8 cellular contexts compared by ENCODE assay signal in the genomic region with DNA sequence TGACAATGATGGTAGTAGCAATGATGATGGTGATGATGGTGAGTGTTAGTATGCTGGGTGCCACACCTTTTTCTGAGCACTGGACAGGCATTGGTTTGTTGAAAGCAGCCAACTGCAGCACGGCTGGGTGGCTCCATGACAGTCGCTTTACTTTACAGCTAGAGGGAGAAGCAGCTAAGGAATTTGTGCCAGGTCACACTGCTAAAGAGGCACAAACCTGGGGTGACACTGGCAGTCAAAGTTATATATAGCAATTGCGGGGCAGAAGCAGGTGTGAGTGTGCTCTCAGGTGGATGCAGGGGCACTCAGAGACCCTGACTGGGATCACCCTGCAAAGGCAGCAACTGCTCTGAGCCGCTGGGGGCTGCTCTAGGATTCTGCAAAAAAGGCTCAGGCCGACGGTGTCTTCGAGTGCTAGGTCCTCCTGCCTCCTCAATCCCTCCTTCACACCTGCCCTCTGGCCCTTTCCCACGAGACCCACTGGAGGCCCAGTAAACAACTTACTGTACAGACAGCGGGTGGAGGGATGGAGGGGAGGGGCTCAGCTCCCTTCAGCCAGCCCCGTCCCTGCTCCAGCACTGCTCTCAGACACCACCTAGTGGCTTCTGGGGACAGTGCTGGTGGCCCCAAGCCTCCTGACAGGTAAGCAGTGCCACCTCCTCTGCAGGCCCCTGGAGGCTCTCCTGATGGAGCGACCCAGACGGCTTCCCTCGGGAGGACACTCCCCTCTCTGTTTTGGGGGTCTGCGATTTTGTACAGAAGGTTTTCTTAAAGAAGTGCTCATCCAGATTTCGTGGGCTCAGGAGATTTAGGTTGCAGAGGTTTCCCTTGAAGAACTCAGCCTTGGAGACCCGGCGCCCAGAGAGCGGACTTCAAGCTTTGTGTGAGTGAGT. TPM values are rescaled to one million over a fixed set of nuclear protein-coding genes. Genes with fewer than 3 reads are reported as not detected.
DNase-seq lines count a peak whose midpoint lies in the region; ATAC-seq and TF ChIP-seq lines count a peak whose summit lies in the region.

No MANE protein-coding gene starts in this region.

- ATAC-seq in Right ventricle myocardium inferior, result peak; percentile 76
- ATAC-seq in HG03342 (IDR thresholded peaks at IDR 0.05; ENCODE audit: unreplicated experiment), result peak; percentile 53
- ATAC-seq in lower lobe of right lung, result peak; percentile 76 to 83

- no peaks in the 10 kb centered on the region for H3K36me3 ChIP-seq in lower lobe of right lung

- H3K4me3 ChIP-seq in choroid plexus epithelial cell (ENCODE audit: low read depth, low read length) (no peak overlapping the region), lower lobe of right lung (no peak overlapping the region)

- TF ChIP-seq CTCF in choroid plexus epithelial cell (conservative IDR thresholded peaks at IDR 0.05; ENCODE audit: low read depth, low read length) (peak; percentile 93), lower lobe of right lung (IDR thresholded peaks at IDR 0.05) (peak; percentile 90)

- H3K27me3 ChIP-seq in lower lobe of right lung (ENCODE audit: low read depth), result no peaks in the 10 kb centered on the region

- intact Hi-C loops in Right ventricle myocardium inferior (cut with DNase I) (loop anchor here (1.0 to 10.0 kb wide), 4 partner anchors 80 to 412 kb away; a partner anchor contains a TSS), cardiac septum (cut with DNase I) (loop anchor here (1.0 to 10.0 kb wide), 2 partner anchors 80 to 358 kb away; a partner anchor contains a TSS), lower lobe of right lung (cut with DNase I) (loop anchor here (10.0 kb wide), 1 partner anchor 78 kb away; a partner anchor contains a TSS)

- peaks cover 41% of the 10 kb centered on the region for H3K4me1 ChIP-seq in lower lobe of right lung

- H3K27ac ChIP-seq in lower lobe of right lung, result no peak overlapping the region

- DNase-seq in Right ventricle myocardium inferior (ENCODE audit: missing footprints) (no peak), cardiac septum (ENCODE audit: low spot score) (no peak), NCI-H526 treated with DMSO at 0.1 percent for 48 hours (lab: John Stamatoyannopoulos, UW) (peak; percentile 66), choroid plexus epithelial cell (ENCODE audit: low read depth) (peak; percentile 85), lower lobe of right lung (peak; percentile 83)
- DNase-seq in activated CD4-positive, alpha-beta T cell treated with anti-CD3 and anti-CD28 coated beads for 48 hours, result peak; percentile 87
- peak; percentile 51 to 61 for DNase-seq in stimulated activated CD8-positive, alpha-beta memory T cell treated with anti-CD3 and anti-CD28 coated beads, Interleukin-15, amount 100 ng/mL, for 4 hours (ENCODE audit: low read depth in 2 of 2)

- H3K9me3 ChIP-seq in lower lobe of right lung, result no peaks in the 10 kb centered on the region

RNA-seq across cellular contexts. Expression of a gene that starts 4.4 kb away (rescaled TPM):
- total RNA-seq in Right ventricle myocardium inferior (782 TPM), cardiac septum (466 TPM), lower lobe of right lung (1,104 TPM)

RNA-seq across cellular contexts. Expression of a gene that starts 15.4 kb away (rescaled TPM):
- total RNA-seq in Right ventricle myocardium inferior (89.3 TPM), cardiac septum (101 TPM), lower lobe of right lung (282 TPM)

RNA-seq across cellular contexts. Expression of a gene that starts 24.5 kb away (rescaled TPM):
- total RNA-seq in Right ventricle myocardium inferior (18.1 TPM), cardiac septum (10.7 TPM), lower lobe of right lung (4.5 TPM)

RNA-seq across cellular contexts. Expression of a gene that starts 44.8 kb away (rescaled TPM):
- total RNA-seq in Right ventricle myocardium inferior, result not detected
- total RNA-seq in cardiac septum, result not detected
- 2.0 TPM for total RNA-seq in lower lobe of right lung

Comparison
In these comparisons a context has a peak if more than half of its experiments do, and no peak if none do; other contexts are left out.
1. DNase-seq: peak in NCI-H526 treated with DMSO at 0.1 percent for 48 hours (single experiment), activated CD4-positive, alpha-beta T cell treated with anti-CD3 and anti-CD28 coated beads for 48 hours (single experiment), choroid plexus epithelial cell (single experiment), lower lobe of right lung (single experiment) and stimulated activated CD8-positive, alpha-beta memory T cell treated with anti-CD3 and anti-CD28 coated beads, Interleukin-15, amount 100 ng/mL, for 4 hours (2 of 2); none in Right ventricle myocardium inferior (single experiment) and cardiac septum (single experiment).
2. Peak in every context shown above with its lines, with median percentiles within 50 percentile points of each other: ATAC-seq.